In genomic region chr6:143372199-143372882, GRCh38 we compare ENCODE assay signal across 2 cellular contexts.
TF ChIP-seq lines count a peak whose summit lies in the region.

No MANE protein-coding gene starts in this region.

TF ChIP-seq in HEK293, 187 proteins besides CTCF, POLR2A, EP300 and RAD21 (continues in another document):
- no peak for TF ChIP-seq ZNF549 (tag by site-specific recombination; IDR thresholded peaks at IDR 0.05)
- TF ChIP-seq YY2 (tag by site-specific recombination; IDR thresholded peaks at IDR 0.05), result no peak
- peak; percentile 55; the same call in 1 of the 2 replicates for TF ChIP-seq ZBTB17 (tag by site-specific recombination; IDR thresholded peaks at IDR 0.05)
- TF ChIP-seq ZNF366 (tag by site-specific recombination; conservative IDR thresholded peaks at IDR 0.05), result peak; percentile 89
- TF ChIP-seq ZSCAN5A (tag by site-specific recombination; IDR thresholded peaks at IDR 0.05), result no peak
- no peak for TF ChIP-seq ZNF530 (tag by site-specific recombination; IDR thresholded peaks at IDR 0.05; ENCODE audit: low read depth)
- no peak for TF ChIP-seq ZNF544 (tag by site-specific recombination; IDR thresholded peaks at IDR 0.05)
- TF ChIP-seq ZFP37 (tag by site-specific recombination; IDR thresholded peaks at IDR 0.05), result no peak
- 0 out of 2 replicates have a peak, but pooled peaks have one; percentile 40 for TF ChIP-seq ZSCAN18 (tag by site-specific recombination; IDR thresholded peaks at IDR 0.05)
- TF ChIP-seq ZNF777 (tag by site-specific recombination; IDR thresholded peaks at IDR 0.05; ENCODE audit: borderline replicate concordance), result no peak
- no peak for TF ChIP-seq ZNF24 (tag by site-specific recombination; IDR thresholded peaks at IDR 0.05)
- no peak for TF ChIP-seq TRIM28 (IDR thresholded peaks at IDR 0.05; ENCODE audit: borderline replicate concordance, low read length)
- TF ChIP-seq ZNF416 (tag by site-specific recombination; IDR thresholded peaks at IDR 0.05), result no peak
- no peak for TF ChIP-seq ZNF19 (tag by site-specific recombination; IDR thresholded peaks at IDR 0.05; ENCODE audit: low read depth)
- TF ChIP-seq ZNF529 (tag by site-specific recombination; IDR thresholded peaks at IDR 0.05; ENCODE audit: insufficient replicate concordance), result no peak
- TF ChIP-seq ZNF521 (tag by site-specific recombination; IDR thresholded peaks at IDR 0.05), result no peak
- TF ChIP-seq ZNF140 (tag by site-specific recombination; IDR thresholded peaks at IDR 0.05), result no peak
- TF ChIP-seq ZNF561 (tag by site-specific recombination; IDR thresholded peaks at IDR 0.05; ENCODE audit: borderline replicate concordance), result no peak
- TF ChIP-seq HOXA7 (CRISPR knock-in tag; IDR thresholded peaks at IDR 0.05; ENCODE audit: borderline replicate concordance), result no peak
- TF ChIP-seq ZNF132 (tag by site-specific recombination; IDR thresholded peaks at IDR 0.05; ENCODE audit: borderline replicate concordance), result no peak
- no peak for TF ChIP-seq GLIS1 (tag by site-specific recombination; IDR thresholded peaks at IDR 0.05)
- no peak for TF ChIP-seq ZNF843 (tag by site-specific recombination; IDR thresholded peaks at IDR 0.05)
- no peak for TF ChIP-seq OSR2 (tag by site-specific recombination; IDR thresholded peaks at IDR 0.05)
- peak; percentile 42 for TF ChIP-seq PRDM10 (tag by site-specific recombination; IDR thresholded peaks at IDR 0.05)
- no peak for TF ChIP-seq ZNF514 (tag by site-specific recombination; IDR thresholded peaks at IDR 0.05)
- no peak for TF ChIP-seq ZNF354C (tag by site-specific recombination; IDR thresholded peaks at IDR 0.05; ENCODE audit: borderline replicate concordance, low read depth)
- TF ChIP-seq YY1 (tag by site-specific recombination; IDR thresholded peaks at IDR 0.05), result no peak
- peak; percentile 47; the same call in 1 of the 2 replicates for TF ChIP-seq ZXDB (tag by site-specific recombination; IDR thresholded peaks at IDR 0.05)
- no peak for TF ChIP-seq SP3 (tag by site-specific recombination; IDR thresholded peaks at IDR 0.05)
- TF ChIP-seq ZNF114 (tag by site-specific recombination; IDR thresholded peaks at IDR 0.05), result no peak
- no peak for TF ChIP-seq ZNF239 (tag by site-specific recombination; IDR thresholded peaks at IDR 0.05)
- TF ChIP-seq ZNF133 (tag by site-specific recombination; IDR thresholded peaks at IDR 0.05), result no peak
- no peak for TF ChIP-seq ZNF48 (tag by site-specific recombination; IDR thresholded peaks at IDR 0.05)
- no peak for TF ChIP-seq ZNF311 (tag by site-specific recombination; IDR thresholded peaks at IDR 0.05; ENCODE audit: borderline replicate concordance)
- TF ChIP-seq ZNF10 (tag by site-specific recombination; IDR thresholded peaks at IDR 0.05), result no peak

TF ChIP-seq in H1, 55 proteins besides CTCF, POLR2A, EP300 and RAD21:
- TF ChIP-seq FOSL1 (IDR thresholded peaks at IDR 0.05; ENCODE audit: insufficient read depth, low read depth, low read length) (no peak), CHD7 (IDR thresholded peaks at IDR 0.05; ENCODE audit: insufficient replicate concordance, low read length) (no peak), SIN3A (conservative IDR thresholded peaks at IDR 0.05 in 1 of 2, IDR thresholded peaks at IDR 0.05 in 1 of 2; ENCODE audit: low read depth in 1 of 2, low read length in 2 of 2) (no peak), CHD1 (IDR thresholded peaks at IDR 0.05; ENCODE audit: low read depth, low read length) (no peak), RXRA (IDR thresholded peaks at IDR 0.05; ENCODE audit: insufficient read depth, low read depth, low read length) (no peak), SP4 (IDR thresholded peaks at IDR 0.05; ENCODE audit: low read length) (no peak), GTF2F1 (IDR thresholded peaks at IDR 0.05; ENCODE audit: borderline replicate concordance, low read depth, low read length) (no peak), TCF12 (IDR thresholded peaks at IDR 0.05; ENCODE audit: low read depth, low read length) (no peak), CREB1 (IDR thresholded peaks at IDR 0.05) (no peak), CBX5 (IDR thresholded peaks at IDR 0.05; ENCODE audit: low read depth, low read length) (no peak), SIRT6 (IDR thresholded peaks at IDR 0.05; ENCODE audit: low read length) (no peak), SAP30 (IDR thresholded peaks at IDR 0.05; ENCODE audit: insufficient read depth, insufficient replicate concordance, low read length) (no peak), GABPA (IDR thresholded peaks at IDR 0.05; ENCODE audit: borderline replicate concordance, insufficient read depth, low read length) (no peak), MAX (IDR thresholded peaks at IDR 0.05) (no peak), TAF7 (optimal IDR thresholded peaks at IDR 0.05; ENCODE audit: borderline replicate concordance, low read depth, low read length) (no peak), USF2 (IDR thresholded peaks at IDR 0.05; ENCODE audit: low read length) (no peak), SUZ12 (IDR thresholded peaks at IDR 0.05; ENCODE audit: low read length) (no peak), CHD2 (IDR thresholded peaks at IDR 0.05; ENCODE audit: low read length) (no peak), HDAC6 (IDR thresholded peaks at IDR 0.05; ENCODE audit: low read depth, low read length) (no peak)
